1 cellular context compared by ENCODE assay signal in genomic region chr15:79209690-79210089, GRCh38.
TF ChIP-seq lines count a peak whose summit lies in the region.

No MANE protein-coding gene starts in this region.

TF ChIP-seq in SK-N-SH treated with all-trans-retinoic acid at 6 μM for 48 hours, 23 proteins besides CTCF, POLR2A, EP300 and RAD21 (continued from another document):
- TF ChIP-seq ISL1 (CRISPR knock-in tag; IDR thresholded peaks at IDR 0.05): no peak
- TF ChIP-seq, protein P1, sequence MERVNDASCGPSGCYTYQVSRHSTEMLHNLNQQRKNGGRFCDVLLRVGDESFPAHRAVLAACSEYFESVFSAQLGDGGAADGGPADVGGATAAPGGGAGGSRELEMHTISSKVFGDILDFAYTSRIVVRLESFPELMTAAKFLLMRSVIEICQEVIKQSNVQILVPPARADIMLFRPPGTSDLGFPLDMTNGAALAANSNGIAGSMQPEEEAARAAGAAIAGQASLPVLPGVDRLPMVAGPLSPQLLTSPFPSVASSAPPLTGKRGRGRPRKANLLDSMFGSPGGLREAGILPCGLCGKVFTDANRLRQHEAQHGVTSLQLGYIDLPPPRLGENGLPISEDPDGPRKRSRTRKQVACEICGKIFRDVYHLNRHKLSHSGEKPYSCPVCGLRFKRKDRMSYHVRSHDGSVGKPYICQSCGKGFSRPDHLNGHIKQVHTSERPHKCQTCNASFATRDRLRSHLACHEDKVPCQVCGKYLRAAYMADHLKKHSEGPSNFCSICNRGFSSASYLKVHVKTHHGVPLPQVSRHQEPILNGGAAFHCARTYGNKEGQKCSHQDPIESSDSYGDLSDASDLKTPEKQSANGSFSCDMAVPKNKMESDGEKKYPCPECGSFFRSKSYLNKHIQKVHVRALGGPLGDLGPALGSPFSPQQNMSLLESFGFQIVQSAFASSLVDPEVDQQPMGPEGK (CRISPR knock-in tag; IDR thresholded peaks at IDR 0.05; ENCODE audit: borderline replicate concordance): no peak
- no peak for TF ChIP-seq PPARA (CRISPR knock-in tag; IDR thresholded peaks at IDR 0.05; ENCODE audit: borderline replicate concordance)
- no peak for TF ChIP-seq TCF4 (CRISPR knock-in tag; IDR thresholded peaks at IDR 0.05; ENCODE audit: borderline replicate concordance)
- TF ChIP-seq ZFP30 (CRISPR knock-in tag; IDR thresholded peaks at IDR 0.05): no peak
- no peak for TF ChIP-seq ESRRG (CRISPR knock-in tag; IDR thresholded peaks at IDR 0.05)
